In genomic region chrX:74291964-74292891, GRCh38 we compare ENCODE assay signal across 8 cellular contexts.
A peak's percentile ranks its signal among the peaks of the same experiment; 100 is the strongest.
DNase-seq lines count a peak whose midpoint lies in the region; ATAC-seq lines count a peak whose summit lies in the region.

No MANE protein-coding gene starts in this region.

- DNase-seq in AG20443 (ENCODE audit: low spot score) (peak; percentile 90), NCI-H345 treated with DMSO at 0.1 percent for 48 hours (lab: John Stamatoyannopoulos, UW; ENCODE audit: unreplicated experiment) (peak; percentile 80), cerebellar cortex (ENCODE audit: low spot score) (peak; percentile 90), kidney tubule cell (ENCODE audit: low spot score) (peak; percentile 88)
- peak; percentile 49 to 60 for DNase-seq in stimulated activated CD4-positive, alpha-beta T cell treated with anti-CD3 and anti-CD28 coated beads, Interleukin-1b, Interleukin-23, amount 100 ng/mL, for 1 hour (ENCODE audit: low read depth in 2 of 2)

- ATAC-seq in GM19025 (IDR thresholded peaks at IDR 0.05; ENCODE audit: low read depth, unreplicated experiment) (peak; percentile 82), HG03280 (IDR thresholded peaks at IDR 0.05; ENCODE audit: unreplicated experiment) (peak; percentile 86)
- ATAC-seq in activated CD4-positive, CD25-positive, alpha-beta regulatory T cell treated with anti-CD3 and anti-CD28 coated beads, Interleukin-2, amount 50 U/mL, for 24 hours, result peak; percentile 82 to 92

Comparison
In these comparisons a context has a peak if more than half of its experiments do, and no peak if none do; other contexts are left out.
1. Peak in every context shown above with its lines: DNase-seq and ATAC-seq.